In genomic region chr10:71946700-71947099, GRCh38 we compare ENCODE assay signal across 22 cellular contexts. TPM values are rescaled to one million over a fixed set of nuclear protein-coding genes. Genes with fewer than 3 reads are reported as not detected.
"Had no signal": no experiment of that assay in that cellular context is flagged by ENCODE, and none has a peak within 500 bp of the region (broad histone marks: within the 10 kb centered on the region; RNA-seq: fewer than 3 reads in every experiment).

No MANE protein-coding gene starts in this region.

- H3K27me3 ChIP-seq: brain microvascular endothelial cell, cardiac muscle cell had no signal

- H3K4me3 ChIP-seq: cardiac muscle cell, SK-N-MC had no signal

- H3K27ac ChIP-seq: brain microvascular endothelial cell, cardiac muscle cell, SK-N-MC, VCaP had no signal

- ATAC-seq: activated T-cell treated with anti-CD3 and anti-CD28 coated beads, Interleukin-2, amount 50 U/mL, for 4 hours; activated T-helper 17 cell treated with anti-CD3 and anti-CD28 coated beads, Interleukin-2, amount 50 U/mL, for 72 hours; T-cell had no signal

- H3K36me3 ChIP-seq: brain microvascular endothelial cell, cardiac muscle cell had no signal

- DNase-seq: activated CD4-positive, alpha-beta memory T cell treated with anti-CD3 and anti-CD28 coated beads for 36 hours; activated CD4-positive, alpha-beta T cell treated with anti-CD3 and anti-CD28 coated beads, Interleukin-2, amount 10 ng/mL, durations not matched to agents 7 days and 5 days; activated CD4-positive, CD25-positive, alpha-beta regulatory T cell; activated CD8-positive, alpha-beta memory T cell treated with anti-CD3 and anti-CD28 coated beads for 24 hours; activated gamma-delta T cell; activated naive CD4-positive, alpha-beta T cell treated with anti-CD3 and anti-CD28 coated beads for 36 hours; activated T-cell treated with anti-CD3 and anti-CD28 coated beads, Interleukin-2, amount 50 U/mL, for 4 hours; brain microvascular endothelial cell; KG1; NCI-H1092; NCI-H1417; NCI-H1930; NCI-H526; NCI-H774; T-cell; T-helper 2 cell had no signal

RNA-seq across cellular contexts. Expression of gene CHST3, which starts 17.5 kb away (rescaled TPM):
- total RNA-seq: OCI-LY7 had no signal
- polyA plus RNA-seq: IgD-negative memory B cell had no signal
